Comparison of ENCODE assay signal across 8 cellular contexts in the genomic region with DNA sequence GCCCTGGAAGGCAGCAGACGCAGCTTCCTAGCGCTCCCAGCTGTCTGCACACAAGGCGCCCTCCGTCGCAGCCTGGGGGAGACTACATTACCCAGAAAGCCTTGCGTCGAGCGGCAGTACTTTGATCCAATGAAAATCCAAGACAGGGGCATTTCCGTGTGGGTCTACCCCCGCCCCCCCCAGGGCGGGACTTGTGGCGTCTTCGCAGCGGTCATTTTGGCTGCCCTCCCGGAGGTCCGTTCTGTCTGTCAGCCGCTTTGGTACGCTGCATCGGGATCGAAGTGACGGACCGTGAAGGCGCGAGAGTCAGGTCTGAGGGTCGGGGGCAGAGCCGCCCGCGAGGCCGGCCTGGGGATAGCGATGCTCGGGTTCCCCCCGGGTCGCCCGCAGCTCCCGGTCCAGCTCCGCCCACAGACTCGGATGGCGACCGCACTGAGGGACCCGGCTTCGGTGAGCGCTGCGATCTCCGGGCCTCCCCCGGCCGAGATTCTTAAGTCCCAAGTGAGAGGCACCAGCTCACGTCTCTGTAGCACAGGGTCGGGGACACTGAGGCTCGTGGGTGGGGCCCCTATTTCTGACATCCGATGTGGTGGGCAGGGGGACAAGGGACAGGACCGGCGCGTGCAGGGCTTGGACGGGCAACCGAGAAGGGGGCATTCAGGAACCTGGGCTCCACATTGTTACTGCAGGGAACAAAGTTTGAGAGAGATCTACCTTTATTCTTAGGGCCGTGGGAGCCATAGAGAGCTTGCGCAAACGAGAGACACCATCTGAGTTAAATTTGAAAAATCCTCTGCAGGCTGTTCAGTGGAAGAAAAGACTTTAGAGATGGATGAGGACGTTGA. TPM values are rescaled to one million over a fixed set of nuclear protein-coding genes. Genes with fewer than 3 reads are reported as not detected.
A peak's percentile ranks its signal among the peaks of the same experiment; 100 is the strongest.
DNase-seq lines count a peak whose midpoint lies in the region; ATAC-seq and TF ChIP-seq lines count a peak whose summit lies in the region.

Gene ZNF211 (plus strand): TSS at position 182 of the 845 bp plus-strand sequence. CDS start 179 bp downstream, at position 361.

- no peaks in the 10 kb centered on the region for H3K79me2 ChIP-seq in MM.1S (ENCODE audit: low read length)

- peak within 1 kb of the TSS; percentile 48; the same call in 1 of the 2 replicates for H3K9ac ChIP-seq in MM.1S (ENCODE audit: low read length)
- H3K9ac ChIP-seq in neuronal stem cell (ENCODE audit: low read depth, low read length, poor library complexity), result peak within 1 kb of the TSS; percentile 95
- peak within 1 kb of the TSS; percentile 75 to 95 (median 87) for H3K9ac ChIP-seq in subcutaneous abdominal adipose tissue (ENCODE audit: low read length in 5 of 5)

- H3K4me3 ChIP-seq in HAP-1 (peak within 1 kb of the TSS; percentile 83), MM.1S (ENCODE audit: low read length) (peak within 1 kb of the TSS; percentile 83), gastroesophageal sphincter (peak within 1 kb of the TSS; percentile 66 to 88), neuronal stem cell (ENCODE audit: low read length in 2 of 2) (peak within 1 kb of the TSS; percentile 69 to 96), subcutaneous abdominal adipose tissue (ENCODE audit: low read depth in 1 of 5, low read length in 5 of 5) (peak within 1 kb of the TSS; percentile 89 to 95 (median 93))

- no peak within 1 kb of the TSS for H2BK15ac ChIP-seq in neuronal stem cell (ENCODE audit: low read length)

- no peak within 1 kb of the TSS for H2BK5ac ChIP-seq in neuronal stem cell (ENCODE audit: low read length)

- H2AFZ ChIP-seq in MM.1S (ENCODE audit: low read length), result peak within 1 kb of the TSS; percentile 94
- peak within 1 kb of the TSS; percentile 96 for H2AFZ ChIP-seq in neuronal stem cell (ENCODE audit: low read length)

- TF ChIP-seq CTCF in MM.1S (IDR thresholded peaks at IDR 0.05; ENCODE audit: low read length) (no peak), gastroesophageal sphincter (IDR thresholded peaks at IDR 0.05) (peak in 1 of 4 experiments; percentile 32)

- no peak within 1 kb of the TSS for H2BK120ac ChIP-seq in neuronal stem cell (ENCODE audit: low read depth, low read length)

- no peaks in the 10 kb centered on the region for H3K9me2 ChIP-seq in MM.1S (replicated peaks; ENCODE audit: insufficient read depth, low read length)

- H3K36me3 ChIP-seq in HAP-1 (replicated peaks) (peaks cover 12% of the 10 kb centered on the region), MM.1S (replicated peaks; ENCODE audit: insufficient read depth, low read length) (no peaks in the 10 kb centered on the region), gastroesophageal sphincter (peaks cover 0 to 51% of the 10 kb centered on the region in 2 donors), neuronal stem cell (replicated peaks in 1 of 2; ENCODE audit: control insufficient read depth in 2 of 2, insufficient read depth in 2 of 2, low read length in 2 of 2) (peaks cover 9 to 63% of the 10 kb centered on the region in 2 donors), subcutaneous abdominal adipose tissue (ENCODE audit: control insufficient read depth in 5 of 5, insufficient read depth in 5 of 5, low read length in 5 of 5) (peaks cover 22 to 35% (median 28%) of the 10 kb centered on the region in 5 donors)

- H3K27ac ChIP-seq in MM.1S (ENCODE audit: low read length) (no peak within 1 kb of the TSS), gastroesophageal sphincter (peak within 1 kb of the TSS; percentile 70 to 91 (median 88)), neuronal stem cell (replicated peaks; ENCODE audit: low read length) (no peak within 1 kb of the TSS), subcutaneous abdominal adipose tissue (ENCODE audit: low read depth, low read length) (no peak within 1 kb of the TSS)

- H3K27me3 ChIP-seq in HAP-1 (ENCODE audit: low read depth) (no peaks in the 10 kb centered on the region), MM.1S (replicated peaks; ENCODE audit: insufficient read depth, low read length) (no peaks in the 10 kb centered on the region), gastroesophageal sphincter (no peaks in the 10 kb centered on the region), neuronal stem cell (ENCODE audit: control insufficient read depth in 3 of 3, insufficient read depth in 3 of 3, low read depth in 1 of 3, low read length in 3 of 3) (peaks cover 0 to 2% (median 0%) of the 10 kb centered on the region in 3 experiments), subcutaneous abdominal adipose tissue (ENCODE audit: control insufficient read depth in 5 of 5, insufficient read depth in 4 of 5, low read length in 5 of 5) (no peaks in the 10 kb centered on the region)

- no peaks in the 10 kb centered on the region for H3F3A ChIP-seq in MM.1S (ENCODE audit: insufficient read depth, low read length)

- peaks cover 2% of the 10 kb centered on the region for H3K79me1 ChIP-seq in neuronal stem cell (ENCODE audit: low read depth, low read length)

- no peak within 1 kb of the TSS for H3K14ac ChIP-seq in neuronal stem cell (ENCODE audit: low read length)

- in situ Hi-C loops in HAP-1 (cut with MboI; ENCODE audit: low sequenced_read_pairs) (no loop called here), SK-MEL-5 (cut with HindIII; ENCODE audit: low pct_unique_long_range_greater_than_20kb, low sequenced_read_pairs) (no loop called here)

- peak in 1 of 2 donors; percentile 22 for TF ChIP-seq POLR2A in gastroesophageal sphincter (IDR thresholded peaks at IDR 0.05)

- peak within 1 kb of the TSS; percentile 92 for H3K18ac ChIP-seq in neuronal stem cell (ENCODE audit: low read length)

- H3K23ac ChIP-seq in neuronal stem cell (ENCODE audit: low read depth, low read length, poor library complexity), result no peak within 1 kb of the TSS

- no peak within 1 kb of the TSS for H2BK12ac ChIP-seq in neuronal stem cell (ENCODE audit: low read length)

- no peak within 1 kb of the TSS for H2AK5ac ChIP-seq in neuronal stem cell (ENCODE audit: low read depth, low read length)

- H3K4ac ChIP-seq in neuronal stem cell (ENCODE audit: low read length), result no peak within 1 kb of the TSS

- 0% methylated on average over 1 to 9 of the region's 59 CpGs for WGBS in gastroesophageal sphincter (ENCODE audit: low coverage in 1 of 2), 2 donors
- no CpG with 5 or more reads among the region's 59 CpGs for WGBS in neuronal stem cell (ENCODE audit: extremely low coverage in 2 of 2, insufficient read length in 2 of 2, insufficient replicate concordance in 1 of 2), 2 donors

- H3K4me2 ChIP-seq in MM.1S (ENCODE audit: low read depth, low read length) (peak within 1 kb of the TSS; percentile 76), neuronal stem cell (ENCODE audit: insufficient read depth, low read length, poor library complexity, severe bottlenecking) (peak within 1 kb of the TSS; percentile 64)

- no peak within 1 kb of the TSS for H4K8ac ChIP-seq in neuronal stem cell (ENCODE audit: low read depth, low read length)

- H3K9me3 ChIP-seq in HAP-1, result no peaks in the 10 kb centered on the region; the same call in none of the 2 replicates
- no peaks in the 10 kb centered on the region for H3K9me3 ChIP-seq in MM.1S (replicated peaks; ENCODE audit: insufficient read depth, low read length)
- H3K9me3 ChIP-seq in gastroesophageal sphincter, result peaks cover 0 to 49% (median 2%) of the 10 kb centered on the region in 3 donors
- peaks cover 2 to 50% of the 10 kb centered on the region in 2 donors for H3K9me3 ChIP-seq in neuronal stem cell (replicated peaks in 1 of 2; ENCODE audit: control insufficient read depth in 2 of 2, insufficient read depth in 1 of 2, low read depth in 1 of 2, low read length in 2 of 2)
- peaks cover 20 to 42% (median 28%) of the 10 kb centered on the region in 5 donors for H3K9me3 ChIP-seq in subcutaneous abdominal adipose tissue (ENCODE audit: control insufficient read depth in 5 of 5, low read length in 5 of 5)

- H4K20me1 ChIP-seq in MM.1S (ENCODE audit: insufficient read depth, low read length), result no peaks in the 10 kb centered on the region

- no peak for TF ChIP-seq EP300 in gastroesophageal sphincter (IDR thresholded peaks at IDR 0.05)

- H3K4me1 ChIP-seq in HAP-1 (no peaks in the 10 kb centered on the region), MM.1S (ENCODE audit: low read length) (no peaks in the 10 kb centered on the region), gastroesophageal sphincter (peaks cover 0 to 16% (median 5%) of the 10 kb centered on the region in 3 donors), neuronal stem cell (ENCODE audit: control insufficient read depth in 2 of 2, insufficient read depth in 1 of 2, low read depth in 1 of 2, low read length in 2 of 2) (peaks cover 3 to 7% of the 10 kb centered on the region in 2 donors), subcutaneous abdominal adipose tissue (ENCODE audit: control insufficient read depth in 5 of 5, insufficient read depth in 5 of 5, low read length in 5 of 5) (peaks cover 0 to 18% (median 14%) of the 10 kb centered on the region in 5 donors)

- peak; percentile 100 for ATAC-seq in gastroesophageal sphincter

- no peak within 1 kb of the TSS for H4K91ac ChIP-seq in neuronal stem cell (ENCODE audit: low read depth, low read length, poor library complexity)

- DNase-seq in GDM1 (lab: John Stamatoyannopoulos, UW) (peak; percentile 74), HAP-1 (ENCODE audit: low spot score in 2 of 2) (peak; percentile 92 to 93), MM.1S (peak; percentile 93), SK-MEL-5 (ENCODE audit: low read depth, low spot score) (peak; percentile 92), neuronal stem cell (ENCODE audit: low spot score) (peak; percentile 94)
- peak; percentile 88 for DNase-seq in activated naive CD4-positive, alpha-beta T cell treated with Interleukin-2 at 50 U/mL for 16 hours

RNA-seq across cellular contexts. Expression of gene ZNF211, which starts in this region (rescaled TPM):
- 10.4 TPM in 2 replicates for total RNA-seq in SK-MEL-5 (2014; rRNA removed; shearing (Covaris generic))
- 5.6 and 5.9 TPM in 2 replicates for polyA plus RNA-seq in SK-MEL-5 (2015; cell fraction: cytosol; rRNA removed)
- 33.7 and 35.5 TPM in 2 replicates for polyA plus RNA-seq in SK-MEL-5 (2015; cell fraction: nucleus; rRNA removed)
- total RNA-seq in gastroesophageal sphincter, result 10 to 100 TPM in 3 of 4 donors, 1 to 10 TPM in 1; 8.3 to 16.8 (median 15.3) TPM
- polyA plus RNA-seq in neuronal stem cell (2013, experiment 1 of 2), result 10.2 TPM
- 10.6 TPM for polyA plus RNA-seq in neuronal stem cell (2013, experiment 2 of 2)

Comparison
In these comparisons a context has a peak if more than half of its experiments do, and no peak if none do; other contexts are left out.
1. H3K27ac ChIP-seq: peak in gastroesophageal sphincter (4 of 4); none in MM.1S (single experiment), neuronal stem cell (single experiment) and subcutaneous abdominal adipose tissue (single experiment).
2. Peak in every context shown above with its lines, with median percentiles within 50 percentile points of each other: DNase-seq, H3K4me3 ChIP-seq and H3K9ac ChIP-seq.